1 cellular context compared by ENCODE assay signal in the genomic region with DNA sequence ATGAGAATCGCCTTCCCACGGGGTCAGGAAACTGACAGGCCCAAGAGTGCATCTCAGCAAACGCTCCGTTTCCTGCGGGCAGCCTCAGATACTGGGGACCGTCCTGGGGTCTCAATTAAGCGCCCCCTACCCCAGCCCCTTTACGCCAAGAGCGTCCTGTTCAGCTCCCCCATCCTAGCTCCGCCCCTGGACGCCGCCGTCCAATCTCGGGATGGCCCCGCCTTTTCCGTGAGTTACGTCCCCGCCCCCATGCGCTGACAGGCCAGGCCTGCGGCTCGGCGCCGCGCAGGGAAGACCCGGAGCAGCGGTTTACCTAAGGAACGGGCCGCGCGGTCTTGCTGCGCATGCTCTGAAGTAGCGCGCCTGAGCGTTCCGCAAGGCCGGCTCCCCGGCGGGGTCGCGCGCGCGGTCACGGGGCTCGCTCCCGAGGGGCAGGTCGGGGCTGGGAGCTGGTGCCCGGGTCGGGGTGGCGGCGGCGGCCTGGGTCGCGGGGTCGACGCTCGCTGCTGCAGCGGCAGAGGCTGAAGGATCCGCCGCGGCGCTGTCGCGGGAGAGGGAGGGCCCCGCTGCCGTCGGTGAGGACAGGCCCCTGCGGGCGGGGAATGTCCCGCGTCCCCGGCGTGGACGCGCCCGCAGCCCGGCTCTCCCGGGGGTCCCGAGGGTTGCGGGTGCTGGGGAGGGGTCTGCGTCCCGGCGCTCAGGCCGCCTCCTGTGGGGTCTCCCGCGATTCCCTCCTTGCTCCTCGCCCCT.
TF ChIP-seq lines count a peak whose summit lies in the region.

A gene with protein sequence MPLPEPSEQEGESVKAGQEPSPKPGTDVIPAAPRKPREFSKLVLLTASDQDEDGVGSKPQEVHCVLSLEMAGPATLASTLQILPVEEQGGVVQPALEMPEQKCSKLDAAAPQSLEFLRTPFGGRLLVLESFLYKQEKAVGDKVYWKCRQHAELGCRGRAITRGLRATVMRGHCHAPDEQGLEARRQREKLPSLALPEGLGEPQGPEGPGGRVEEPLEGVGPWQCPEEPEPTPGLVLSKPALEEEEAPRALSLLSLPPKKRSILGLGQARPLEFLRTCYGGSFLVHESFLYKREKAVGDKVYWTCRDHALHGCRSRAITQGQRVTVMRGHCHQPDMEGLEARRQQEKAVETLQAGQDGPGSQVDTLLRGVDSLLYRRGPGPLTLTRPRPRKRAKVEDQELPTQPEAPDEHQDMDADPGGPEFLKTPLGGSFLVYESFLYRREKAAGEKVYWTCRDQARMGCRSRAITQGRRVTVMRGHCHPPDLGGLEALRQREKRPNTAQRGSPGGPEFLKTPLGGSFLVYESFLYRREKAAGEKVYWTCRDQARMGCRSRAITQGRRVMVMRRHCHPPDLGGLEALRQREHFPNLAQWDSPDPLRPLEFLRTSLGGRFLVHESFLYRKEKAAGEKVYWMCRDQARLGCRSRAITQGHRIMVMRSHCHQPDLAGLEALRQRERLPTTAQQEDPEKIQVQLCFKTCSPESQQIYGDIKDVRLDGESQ (plus strand): TSS at position 352 of the 750 bp plus-strand sequence. CDS start 17,755 bp downstream, outside the sequence.

TF ChIP-seq in GM23338, 12 proteins besides CTCF, POLR2A, EP300 and RAD21 (continued from another document):
- TF ChIP-seq, protein P1, sequence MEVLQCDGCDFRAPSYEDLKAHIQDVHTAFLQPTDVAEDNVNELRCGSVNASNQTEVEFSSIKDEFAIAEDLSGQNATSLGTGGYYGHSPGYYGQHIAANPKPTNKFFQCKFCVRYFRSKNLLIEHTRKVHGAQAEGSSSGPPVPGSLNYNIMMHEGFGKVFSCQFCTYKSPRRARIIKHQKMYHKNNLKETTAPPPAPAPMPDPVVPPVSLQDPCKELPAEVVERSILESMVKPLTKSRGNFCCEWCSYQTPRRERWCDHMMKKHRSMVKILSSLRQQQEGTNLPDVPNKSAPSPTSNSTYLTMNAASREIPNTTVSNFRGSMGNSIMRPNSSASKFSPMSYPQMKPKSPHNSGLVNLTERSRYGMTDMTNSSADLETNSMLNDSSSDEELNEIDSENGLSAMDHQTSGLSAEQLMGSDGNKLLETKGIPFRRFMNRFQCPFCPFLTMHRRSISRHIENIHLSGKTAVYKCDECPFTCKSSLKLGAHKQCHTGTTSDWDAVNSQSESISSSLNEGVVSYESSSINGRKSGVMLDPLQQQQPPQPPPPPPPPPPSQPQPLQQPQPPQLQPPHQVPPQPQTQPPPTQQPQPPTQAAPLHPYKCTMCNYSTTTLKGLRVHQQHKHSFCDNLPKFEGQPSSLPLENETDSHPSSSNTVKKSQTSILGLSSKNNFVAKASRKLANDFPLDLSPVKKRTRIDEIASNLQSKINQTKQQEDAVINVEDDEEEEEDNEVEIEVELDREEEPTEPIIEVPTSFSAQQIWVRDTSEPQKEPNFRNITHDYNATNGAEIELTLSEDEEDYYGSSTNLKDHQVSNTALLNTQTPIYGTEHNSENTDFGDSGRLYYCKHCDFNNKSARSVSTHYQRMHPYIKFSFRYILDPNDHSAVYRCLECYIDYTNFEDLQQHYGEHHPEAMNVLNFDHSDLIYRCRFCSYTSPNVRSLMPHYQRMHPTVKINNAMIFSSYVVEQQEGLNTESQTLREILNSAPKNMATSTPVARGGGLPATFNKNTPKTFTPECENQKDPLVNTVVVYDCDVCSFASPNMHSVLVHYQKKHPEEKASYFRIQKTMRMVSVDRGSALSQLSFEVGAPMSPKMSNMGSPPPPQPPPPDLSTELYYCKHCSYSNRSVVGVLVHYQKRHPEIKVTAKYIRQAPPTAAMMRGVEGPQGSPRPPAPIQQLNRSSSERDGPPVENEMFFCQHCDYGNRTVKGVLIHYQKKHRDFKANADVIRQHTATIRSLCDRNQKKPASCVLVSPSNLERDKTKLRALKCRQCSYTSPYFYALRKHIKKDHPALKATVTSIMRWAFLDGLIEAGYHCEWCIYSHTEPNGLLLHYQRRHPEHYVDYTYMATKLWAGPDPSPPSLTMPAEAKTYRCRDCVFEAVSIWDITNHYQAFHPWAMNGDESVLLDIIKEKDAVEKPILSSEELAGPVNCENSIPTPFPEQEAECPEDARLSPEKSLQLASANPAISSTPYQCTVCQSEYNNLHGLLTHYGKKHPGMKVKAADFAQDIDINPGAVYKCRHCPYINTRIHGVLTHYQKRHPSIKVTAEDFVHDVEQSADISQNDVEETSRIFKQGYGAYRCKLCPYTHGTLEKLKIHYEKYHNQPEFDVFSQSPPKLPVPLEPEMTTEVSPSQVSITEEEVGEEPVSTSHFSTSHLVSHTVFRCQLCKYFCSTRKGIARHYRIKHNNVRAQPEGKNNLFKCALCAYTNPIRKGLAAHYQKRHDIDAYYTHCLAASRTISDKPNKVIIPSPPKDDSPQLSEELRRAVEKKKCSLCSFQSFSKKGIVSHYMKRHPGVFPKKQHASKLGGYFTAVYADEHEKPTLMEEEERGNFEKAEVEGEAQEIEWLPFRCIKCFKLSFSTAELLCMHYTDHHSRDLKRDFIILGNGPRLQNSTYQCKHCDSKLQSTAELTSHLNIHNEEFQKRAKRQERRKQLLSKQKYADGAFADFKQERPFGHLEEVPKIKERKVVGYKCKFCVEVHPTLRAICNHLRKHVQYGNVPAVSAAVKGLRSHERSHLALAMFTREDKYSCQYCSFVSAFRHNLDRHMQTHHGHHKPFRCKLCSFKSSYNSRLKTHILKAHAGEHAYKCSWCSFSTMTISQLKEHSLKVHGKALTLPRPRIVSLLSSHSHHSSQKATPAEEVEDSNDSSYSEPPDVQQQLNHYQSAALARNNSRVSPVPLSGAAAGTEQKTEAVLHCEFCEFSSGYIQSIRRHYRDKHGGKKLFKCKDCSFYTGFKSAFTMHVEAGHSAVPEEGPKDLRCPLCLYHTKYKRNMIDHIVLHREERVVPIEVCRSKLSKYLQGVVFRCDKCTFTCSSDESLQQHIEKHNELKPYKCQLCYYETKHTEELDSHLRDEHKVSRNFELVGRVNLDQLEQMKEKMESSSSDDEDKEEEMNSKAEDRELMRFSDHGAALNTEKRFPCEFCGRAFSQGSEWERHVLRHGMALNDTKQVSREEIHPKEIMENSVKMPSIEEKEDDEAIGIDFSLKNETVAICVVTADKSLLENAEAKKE (CRISPR knock-in tag; IDR thresholded peaks at IDR 0.05): no peak
- TF ChIP-seq, protein P2, sequence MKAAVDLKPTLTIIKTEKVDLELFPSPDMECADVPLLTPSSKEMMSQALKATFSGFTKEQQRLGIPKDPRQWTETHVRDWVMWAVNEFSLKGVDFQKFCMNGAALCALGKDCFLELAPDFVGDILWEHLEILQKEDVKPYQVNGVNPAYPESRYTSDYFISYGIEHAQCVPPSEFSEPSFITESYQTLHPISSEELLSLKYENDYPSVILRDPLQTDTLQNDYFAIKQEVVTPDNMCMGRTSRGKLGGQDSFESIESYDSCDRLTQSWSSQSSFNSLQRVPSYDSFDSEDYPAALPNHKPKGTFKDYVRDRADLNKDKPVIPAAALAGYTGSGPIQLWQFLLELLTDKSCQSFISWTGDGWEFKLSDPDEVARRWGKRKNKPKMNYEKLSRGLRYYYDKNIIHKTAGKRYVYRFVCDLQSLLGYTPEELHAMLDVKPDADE (IDR thresholded peaks at IDR 0.05): no peak
- TF ChIP-seq EZH2phosphoT487 (IDR thresholded peaks at IDR 0.05; ENCODE audit: unreplicated experiment): no peak
- TF ChIP-seq ZNF114 (CRISPR knock-in tag; IDR thresholded peaks at IDR 0.05): peak; percentile 81; the same call in 1 of the 2 replicates
- no peak for TF ChIP-seq JUNB (IDR thresholded peaks at IDR 0.05; ENCODE audit: unreplicated experiment)
- peak; percentile 78 for TF ChIP-seq CREB1 (CRISPR knock-in tag; IDR thresholded peaks at IDR 0.05; ENCODE audit: low read depth)
- no peak for TF ChIP-seq STAT1 (IDR thresholded peaks at IDR 0.05; ENCODE audit: unreplicated experiment)
- no peak for TF ChIP-seq EZH2 (IDR thresholded peaks at IDR 0.05; ENCODE audit: low read depth, unreplicated experiment)
